In genomic region chr12:105090361-105090760, GRCh38 we compare ENCODE assay signal across 1 cellular context.
A peak's percentile ranks its signal among the peaks of the same experiment; 100 is the strongest.
TF ChIP-seq lines count a peak whose summit lies in the region.

No MANE protein-coding gene starts in this region.

TF ChIP-seq in GM23338, 12 proteins besides CTCF, POLR2A, EP300 and RAD21:
- no peak for TF ChIP-seq ZNF462 (CRISPR knock-in tag; IDR thresholded peaks at IDR 0.05)
- TF ChIP-seq, protein P1, sequence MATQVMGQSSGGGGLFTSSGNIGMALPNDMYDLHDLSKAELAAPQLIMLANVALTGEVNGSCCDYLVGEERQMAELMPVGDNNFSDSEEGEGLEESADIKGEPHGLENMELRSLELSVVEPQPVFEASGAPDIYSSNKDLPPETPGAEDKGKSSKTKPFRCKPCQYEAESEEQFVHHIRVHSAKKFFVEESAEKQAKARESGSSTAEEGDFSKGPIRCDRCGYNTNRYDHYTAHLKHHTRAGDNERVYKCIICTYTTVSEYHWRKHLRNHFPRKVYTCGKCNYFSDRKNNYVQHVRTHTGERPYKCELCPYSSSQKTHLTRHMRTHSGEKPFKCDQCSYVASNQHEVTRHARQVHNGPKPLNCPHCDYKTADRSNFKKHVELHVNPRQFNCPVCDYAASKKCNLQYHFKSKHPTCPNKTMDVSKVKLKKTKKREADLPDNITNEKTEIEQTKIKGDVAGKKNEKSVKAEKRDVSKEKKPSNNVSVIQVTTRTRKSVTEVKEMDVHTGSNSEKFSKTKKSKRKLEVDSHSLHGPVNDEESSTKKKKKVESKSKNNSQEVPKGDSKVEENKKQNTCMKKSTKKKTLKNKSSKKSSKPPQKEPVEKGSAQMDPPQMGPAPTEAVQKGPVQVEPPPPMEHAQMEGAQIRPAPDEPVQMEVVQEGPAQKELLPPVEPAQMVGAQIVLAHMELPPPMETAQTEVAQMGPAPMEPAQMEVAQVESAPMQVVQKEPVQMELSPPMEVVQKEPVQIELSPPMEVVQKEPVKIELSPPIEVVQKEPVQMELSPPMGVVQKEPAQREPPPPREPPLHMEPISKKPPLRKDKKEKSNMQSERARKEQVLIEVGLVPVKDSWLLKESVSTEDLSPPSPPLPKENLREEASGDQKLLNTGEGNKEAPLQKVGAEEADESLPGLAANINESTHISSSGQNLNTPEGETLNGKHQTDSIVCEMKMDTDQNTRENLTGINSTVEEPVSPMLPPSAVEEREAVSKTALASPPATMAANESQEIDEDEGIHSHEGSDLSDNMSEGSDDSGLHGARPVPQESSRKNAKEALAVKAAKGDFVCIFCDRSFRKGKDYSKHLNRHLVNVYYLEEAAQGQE (IDR thresholded peaks at IDR 0.05; ENCODE audit: unreplicated experiment): no peak
- TF ChIP-seq POLR2AphosphoS5 (IDR thresholded peaks at IDR 0.05; ENCODE audit: low read depth): peak; percentile 34; the same call in 1 of the 2 replicates
- no peak for TF ChIP-seq JUNB (IDR thresholded peaks at IDR 0.05; ENCODE audit: unreplicated experiment)
- TF ChIP-seq ZNF331 (CRISPR knock-in tag; IDR thresholded peaks at IDR 0.05; ENCODE audit: low read depth): no peak
- no peak for TF ChIP-seq EZH2phosphoT487 (IDR thresholded peaks at IDR 0.05; ENCODE audit: unreplicated experiment)
